ENCODE assay signal across 2 cellular contexts in the genomic region with DNA sequence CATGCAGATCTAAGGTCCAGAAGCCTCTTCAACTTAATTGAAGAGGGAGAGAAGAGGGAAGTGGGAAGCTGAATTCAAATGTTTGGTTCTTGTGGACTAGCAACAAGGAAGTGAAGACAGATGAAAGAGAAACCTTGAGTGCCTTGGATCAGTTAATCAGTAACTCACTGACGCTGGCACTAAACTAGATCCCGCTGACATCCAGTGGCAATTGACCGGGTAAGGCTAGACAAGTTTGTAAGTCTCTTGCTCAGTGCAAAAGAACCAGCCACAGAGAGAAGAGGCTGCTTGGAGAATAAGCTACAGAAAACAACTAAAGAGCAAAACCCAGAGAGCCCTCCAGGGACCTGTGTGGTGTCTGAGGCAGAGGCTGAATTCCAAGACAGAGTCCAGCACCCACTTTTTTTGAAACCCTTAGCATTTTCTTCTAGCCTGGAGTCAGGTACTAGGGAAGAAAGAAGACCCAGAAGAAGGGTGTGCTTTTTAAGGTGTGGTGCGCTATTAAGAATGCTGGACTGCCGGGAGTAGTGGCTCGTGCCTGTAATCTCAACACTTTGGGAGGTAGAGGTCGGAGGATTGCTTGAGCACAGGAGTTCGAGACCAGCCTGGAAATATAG.
TF ChIP-seq lines count a peak whose summit lies in the region.

No MANE protein-coding gene starts in this region.

TF ChIP-seq in A549, 52 proteins besides CTCF, POLR2A, EP300 and RAD21:
- TF ChIP-seq, protein P1, sequence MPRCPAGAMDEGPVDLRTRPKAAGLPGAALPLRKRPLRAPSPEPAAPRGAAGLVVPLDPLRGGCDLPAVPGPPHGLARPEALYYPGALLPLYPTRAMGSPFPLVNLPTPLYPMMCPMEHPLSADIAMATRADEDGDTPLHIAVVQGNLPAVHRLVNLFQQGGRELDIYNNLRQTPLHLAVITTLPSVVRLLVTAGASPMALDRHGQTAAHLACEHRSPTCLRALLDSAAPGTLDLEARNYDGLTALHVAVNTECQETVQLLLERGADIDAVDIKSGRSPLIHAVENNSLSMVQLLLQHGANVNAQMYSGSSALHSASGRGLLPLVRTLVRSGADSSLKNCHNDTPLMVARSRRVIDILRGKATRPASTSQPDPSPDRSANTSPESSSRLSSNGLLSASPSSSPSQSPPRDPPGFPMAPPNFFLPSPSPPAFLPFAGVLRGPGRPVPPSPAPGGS (IDR thresholded peaks at IDR 0.05): 0 out of 3 replicates have a peak, but pooled peaks have one; percentile 48
- TF ChIP-seq ZNF302 (CRISPR knock-in tag; IDR thresholded peaks at IDR 0.05) (no peak), CHD4 (IDR thresholded peaks at IDR 0.05; ENCODE audit: borderline replicate concordance) (peak; percentile 71; the same call in 1 of the 2 replicates), HOXB13 (CRISPR knock-in tag; IDR thresholded peaks at IDR 0.05; ENCODE audit: low read depth) (no peak), JUN (IDR thresholded peaks at IDR 0.05) (peak; percentile 17 to 43; a peak in 1 of 5 replicates)
- TF ChIP-seq, protein P2, sequence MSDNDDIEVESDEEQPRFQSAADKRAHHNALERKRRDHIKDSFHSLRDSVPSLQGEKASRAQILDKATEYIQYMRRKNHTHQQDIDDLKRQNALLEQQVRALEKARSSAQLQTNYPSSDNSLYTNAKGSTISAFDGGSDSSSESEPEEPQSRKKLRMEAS (IDR thresholded peaks at IDR 0.05): peak; percentile 34
- TF ChIP-seq, protein P3, sequence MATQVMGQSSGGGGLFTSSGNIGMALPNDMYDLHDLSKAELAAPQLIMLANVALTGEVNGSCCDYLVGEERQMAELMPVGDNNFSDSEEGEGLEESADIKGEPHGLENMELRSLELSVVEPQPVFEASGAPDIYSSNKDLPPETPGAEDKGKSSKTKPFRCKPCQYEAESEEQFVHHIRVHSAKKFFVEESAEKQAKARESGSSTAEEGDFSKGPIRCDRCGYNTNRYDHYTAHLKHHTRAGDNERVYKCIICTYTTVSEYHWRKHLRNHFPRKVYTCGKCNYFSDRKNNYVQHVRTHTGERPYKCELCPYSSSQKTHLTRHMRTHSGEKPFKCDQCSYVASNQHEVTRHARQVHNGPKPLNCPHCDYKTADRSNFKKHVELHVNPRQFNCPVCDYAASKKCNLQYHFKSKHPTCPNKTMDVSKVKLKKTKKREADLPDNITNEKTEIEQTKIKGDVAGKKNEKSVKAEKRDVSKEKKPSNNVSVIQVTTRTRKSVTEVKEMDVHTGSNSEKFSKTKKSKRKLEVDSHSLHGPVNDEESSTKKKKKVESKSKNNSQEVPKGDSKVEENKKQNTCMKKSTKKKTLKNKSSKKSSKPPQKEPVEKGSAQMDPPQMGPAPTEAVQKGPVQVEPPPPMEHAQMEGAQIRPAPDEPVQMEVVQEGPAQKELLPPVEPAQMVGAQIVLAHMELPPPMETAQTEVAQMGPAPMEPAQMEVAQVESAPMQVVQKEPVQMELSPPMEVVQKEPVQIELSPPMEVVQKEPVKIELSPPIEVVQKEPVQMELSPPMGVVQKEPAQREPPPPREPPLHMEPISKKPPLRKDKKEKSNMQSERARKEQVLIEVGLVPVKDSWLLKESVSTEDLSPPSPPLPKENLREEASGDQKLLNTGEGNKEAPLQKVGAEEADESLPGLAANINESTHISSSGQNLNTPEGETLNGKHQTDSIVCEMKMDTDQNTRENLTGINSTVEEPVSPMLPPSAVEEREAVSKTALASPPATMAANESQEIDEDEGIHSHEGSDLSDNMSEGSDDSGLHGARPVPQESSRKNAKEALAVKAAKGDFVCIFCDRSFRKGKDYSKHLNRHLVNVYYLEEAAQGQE (IDR thresholded peaks at IDR 0.05): no peak

TF ChIP-seq in K562, 482 proteins besides CTCF, POLR2A, EP300 and RAD21 (continued from another document):
- TF ChIP-seq, protein P4, sequence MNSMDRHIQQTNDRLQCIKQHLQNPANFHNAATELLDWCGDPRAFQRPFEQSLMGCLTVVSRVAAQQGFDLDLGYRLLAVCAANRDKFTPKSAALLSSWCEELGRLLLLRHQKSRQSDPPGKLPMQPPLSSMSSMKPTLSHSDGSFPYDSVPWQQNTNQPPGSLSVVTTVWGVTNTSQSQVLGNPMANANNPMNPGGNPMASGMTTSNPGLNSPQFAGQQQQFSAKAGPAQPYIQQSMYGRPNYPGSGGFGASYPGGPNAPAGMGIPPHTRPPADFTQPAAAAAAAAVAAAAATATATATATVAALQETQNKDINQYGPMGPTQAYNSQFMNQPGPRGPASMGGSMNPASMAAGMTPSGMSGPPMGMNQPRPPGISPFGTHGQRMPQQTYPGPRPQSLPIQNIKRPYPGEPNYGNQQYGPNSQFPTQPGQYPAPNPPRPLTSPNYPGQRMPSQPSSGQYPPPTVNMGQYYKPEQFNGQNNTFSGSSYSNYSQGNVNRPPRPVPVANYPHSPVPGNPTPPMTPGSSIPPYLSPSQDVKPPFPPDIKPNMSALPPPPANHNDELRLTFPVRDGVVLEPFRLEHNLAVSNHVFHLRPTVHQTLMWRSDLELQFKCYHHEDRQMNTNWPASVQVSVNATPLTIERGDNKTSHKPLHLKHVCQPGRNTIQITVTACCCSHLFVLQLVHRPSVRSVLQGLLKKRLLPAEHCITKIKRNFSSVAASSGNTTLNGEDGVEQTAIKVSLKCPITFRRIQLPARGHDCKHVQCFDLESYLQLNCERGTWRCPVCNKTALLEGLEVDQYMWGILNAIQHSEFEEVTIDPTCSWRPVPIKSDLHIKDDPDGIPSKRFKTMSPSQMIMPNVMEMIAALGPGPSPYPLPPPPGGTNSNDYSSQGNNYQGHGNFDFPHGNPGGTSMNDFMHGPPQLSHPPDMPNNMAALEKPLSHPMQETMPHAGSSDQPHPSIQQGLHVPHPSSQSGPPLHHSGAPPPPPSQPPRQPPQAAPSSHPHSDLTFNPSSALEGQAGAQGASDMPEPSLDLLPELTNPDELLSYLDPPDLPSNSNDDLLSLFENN (IDR thresholded peaks at IDR 0.05; ENCODE audit: low read depth in 2 of 2, low read length in 2 of 2): no peak
- TF ChIP-seq ELF1 (tag; IDR thresholded peaks at IDR 0.05) (0 out of 2 replicates have a peak, but pooled peaks have one; percentile 51), MEIS2 (IDR thresholded peaks at IDR 0.05; ENCODE audit: partially characterized antibody) (peak; percentile 52), RUNX1 (IDR thresholded peaks at IDR 0.05; ENCODE audit: low read depth) (no peak)
- TF ChIP-seq, protein P5, sequence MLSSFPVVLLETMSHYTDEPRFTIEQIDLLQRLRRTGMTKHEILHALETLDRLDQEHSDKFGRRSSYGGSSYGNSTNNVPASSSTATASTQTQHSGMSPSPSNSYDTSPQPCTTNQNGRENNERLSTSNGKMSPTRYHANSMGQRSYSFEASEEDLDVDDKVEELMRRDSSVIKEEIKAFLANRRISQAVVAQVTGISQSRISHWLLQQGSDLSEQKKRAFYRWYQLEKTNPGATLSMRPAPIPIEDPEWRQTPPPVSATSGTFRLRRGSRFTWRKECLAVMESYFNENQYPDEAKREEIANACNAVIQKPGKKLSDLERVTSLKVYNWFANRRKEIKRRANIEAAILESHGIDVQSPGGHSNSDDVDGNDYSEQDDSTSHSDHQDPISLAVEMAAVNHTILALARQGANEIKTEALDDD (IDR thresholded peaks at IDR 0.05): peak; percentile 83
TF ChIP-seq in K562: peak in this region for 4.
